23 cellular contexts compared by ENCODE assay signal in genomic region chr7:27939893-27940292, GRCh38.
DNase-seq lines count a peak whose midpoint lies in the region; ATAC-seq and TF ChIP-seq lines count a peak whose summit lies in the region.
"Had no signal": no experiment of that assay in that cellular context is flagged by ENCODE, and none has a peak within 500 bp of the region (broad histone marks: within the 10 kb centered on the region; RNA-seq: fewer than 3 reads in every experiment).

No MANE protein-coding gene starts in this region.

- H3K36me3 Mint-ChIP-seq in GM23338 (ENCODE audit: low read depth) (no peaks in the 10 kb centered on the region), neural progenitor cell (no peaks in the 10 kb centered on the region)
- H3K36me3 Mint-ChIP-seq in CD4-positive, alpha-beta T cell (ENCODE audit: low read depth), result no peaks in the 10 kb centered on the region
- H3K36me3 Mint-ChIP-seq in activated T-cell treated with anti-CD3 and anti-CD28 coated beads, Interleukin-2, amount 50 U/mL, for 4 hours (ENCODE audit: insufficient read depth), result peaks cover 11% of the 10 kb centered on the region

- H3F3A ChIP-seq in GM23338 (replicated peaks; ENCODE audit: low read depth), result no peaks in the 10 kb centered on the region
- no peaks in the 10 kb centered on the region for H3F3A ChIP-seq in neural progenitor cell (ENCODE audit: low read depth)

- TF ChIP-seq CTCF in C4-2B (conservative IDR thresholded peaks at IDR 0.05), result no peak
- TF ChIP-seq CTCF in GM23338 (conservative IDR thresholded peaks at IDR 0.05; ENCODE audit: low read depth in 2 of 2), result no peak
- no peak for TF ChIP-seq CTCF in neural progenitor cell (IDR thresholded peaks at IDR 0.05)
- no peak for TF ChIP-seq CTCF in CD4-positive, alpha-beta T cell (IDR thresholded peaks at IDR 0.05)

- no peak overlapping the region for H3K4me3 Mint-ChIP-seq in GM23338
- no peak overlapping the region for H3K4me3 Mint-ChIP-seq in neural progenitor cell
- H3K4me3 Mint-ChIP-seq in CD4-positive, alpha-beta T cell, result no peak overlapping the region
- no peak overlapping the region for H3K4me3 Mint-ChIP-seq in activated T-cell treated with anti-CD3 and anti-CD28 coated beads, Interleukin-2, amount 50 U/mL, for 4 hours

- no peak overlapping the region for H2AFZ ChIP-seq in GM23338
- H2AFZ ChIP-seq in neural progenitor cell (replicated peaks), result peak overlapping the region; percentile 48

- H3K36me3 ChIP-seq in GM23338 (ENCODE audit: insufficient read depth) (no peaks in the 10 kb centered on the region), neural progenitor cell (no peaks in the 10 kb centered on the region)
- H3K36me3 ChIP-seq: BE2C, Peyer's patch, SJSA1 had no signal

- H3K4me1 Mint-ChIP-seq in GM23338, result peaks cover 7% of the 10 kb centered on the region
- peaks cover 8% of the 10 kb centered on the region for H3K4me1 Mint-ChIP-seq in neural progenitor cell
- H3K4me1 Mint-ChIP-seq in CD4-positive, alpha-beta T cell (ENCODE audit: low read depth), result no peaks in the 10 kb centered on the region
- no peaks in the 10 kb centered on the region for H3K4me1 Mint-ChIP-seq in activated T-cell treated with anti-CD3 and anti-CD28 coated beads, Interleukin-2, amount 50 U/mL, for 4 hours (ENCODE audit: low read depth)

- intact Hi-C loops in CD4-positive, alpha-beta T cell (cut with DNase I, micrococcal nuclease), result no loop called here

- H3K9me3 Mint-ChIP-seq in GM23338 (no peaks in the 10 kb centered on the region), neural progenitor cell (no peaks in the 10 kb centered on the region)
- H3K9me3 Mint-ChIP-seq in CD4-positive, alpha-beta T cell, result no peaks in the 10 kb centered on the region
- H3K9me3 Mint-ChIP-seq in activated T-cell treated with anti-CD3 and anti-CD28 coated beads, Interleukin-2, amount 50 U/mL, for 4 hours, result no peaks in the 10 kb centered on the region

- H3K4me2 ChIP-seq in GM23338, result no peak overlapping the region
- no peak overlapping the region for H3K4me2 ChIP-seq in neural progenitor cell
- H3K4me2 ChIP-seq: KMS-11 had no signal

- H3K27me3 Mint-ChIP-seq in GM23338 (ENCODE audit: insufficient read depth, low read depth, poor library complexity) (peaks cover 2% of the 10 kb centered on the region), neural progenitor cell (ENCODE audit: insufficient read depth, low read depth) (no peaks in the 10 kb centered on the region)
- no peaks in the 10 kb centered on the region for H3K27me3 Mint-ChIP-seq in CD4-positive, alpha-beta T cell
- H3K27me3 Mint-ChIP-seq in activated T-cell treated with anti-CD3 and anti-CD28 coated beads, Interleukin-2, amount 50 U/mL, for 4 hours (ENCODE audit: low read depth), result no peaks in the 10 kb centered on the region
- H3K27me3 Mint-ChIP-seq: CD4-positive, CD25-positive, alpha-beta regulatory T cell had no signal

- H3K4me3 ChIP-seq in GM23338 (no peak overlapping the region), neural progenitor cell (no peak overlapping the region)
- H3K4me3 ChIP-seq: GM12878, Peyer's patch, SJSA1 had no signal

- peak; percentile 28; the same call in 1 of the 3 replicates for ATAC-seq in GM23338
- ATAC-seq in CD4-positive, alpha-beta T cell (ENCODE audit: poor library complexity), result no peak
- ATAC-seq in activated T-cell treated with anti-CD3 and anti-CD28 coated beads, Interleukin-2, amount 50 U/mL, for 4 hours, result no peak
- ATAC-seq: GM12878, HCT116 had no signal

- no peaks in the 10 kb centered on the region for H3K9me2 ChIP-seq in GM23338 (ENCODE audit: insufficient read depth)

- POLR2A ChIA-PET in CD4-positive, alpha-beta T cell (lab: Charles Lee), result no interaction called here

- H3K27me3 ChIP-seq in GM23338 (ENCODE audit: insufficient read depth) (no peaks in the 10 kb centered on the region), neural progenitor cell (no peaks in the 10 kb centered on the region)
- H3K27me3 ChIP-seq in CD4-positive, alpha-beta T cell (ENCODE audit: control insufficient read depth, insufficient read depth, low read length), result no peaks in the 10 kb centered on the region
- H3K27me3 ChIP-seq: BE2C, Peyer's patch, SJSA1 had no signal

- H3K79me2 ChIP-seq in GM23338 (replicated peaks; ENCODE audit: insufficient read depth), result 0 out of 2 replicates have a peak, but pooled peaks cover under 1% of the 10 kb centered on the region
- no peaks in the 10 kb centered on the region for H3K79me2 ChIP-seq in neural progenitor cell (ENCODE audit: low read depth)

- no peaks in the 10 kb centered on the region for H3K9me3 ChIP-seq in neural progenitor cell (ENCODE audit: low read depth)
- no peaks in the 10 kb centered on the region for H3K9me3 ChIP-seq in CD4-positive, alpha-beta T cell (ENCODE audit: control insufficient read depth, low read length)
- H3K9me3 ChIP-seq: BE2C, Peyer's patch, SJSA1 had no signal

- H3K27ac Mint-ChIP-seq in GM23338, result 0 out of 2 replicates have a peak overlapping the region, but pooled peaks have one; percentile 6
- peak overlapping the region; percentile 52 for H3K27ac Mint-ChIP-seq in neural progenitor cell
- H3K27ac Mint-ChIP-seq in CD4-positive, alpha-beta T cell, result no peak overlapping the region

- DNase-seq in GM23338 (ENCODE audit: low spot score), result no peak
- peak; percentile 79 for DNase-seq in cerebellar cortex (ENCODE audit: low spot score)
- no peak for DNase-seq in neural progenitor cell (ENCODE audit: low spot score)
- DNase-seq in NAMALWA (ENCODE audit: low spot score), result no peak
- DNase-seq in CD4-positive, alpha-beta T cell, result no peak
- no peak for DNase-seq in activated T-cell treated with anti-CD3 and anti-CD28 coated beads, Interleukin-2, amount 50 U/mL, for 4 hours
- DNase-seq: CD4-positive, CD25-positive, alpha-beta regulatory T cell; COR-L47; DMS79 treated with DMSO at 0.1 percent for 48 hours; GOT3; IMR-90; NCI-H1105 treated with DMSO at 0.1 percent for 48 hours; NCI-H2029 treated with DMSO at 0.1 percent for 48 hours; NCI-H226; NCI-H524; NCI-H82; Peyer's patch had no signal

- CTCF ChIA-PET in CD4-positive, alpha-beta T cell (lab: Charles Lee), result no interaction called here

- H3K4me1 ChIP-seq in GM23338 (ENCODE audit: insufficient read depth), result no peaks in the 10 kb centered on the region
- H3K4me1 ChIP-seq in neural progenitor cell, result peaks cover 4% of the 10 kb centered on the region
- H3K4me1 ChIP-seq: BE2C had no signal

- H3K27ac ChIP-seq in C4-2B (peak overlapping the region; percentile 65), GM23338 (ENCODE audit: low read depth) (no peak overlapping the region), neural progenitor cell (no peak overlapping the region)
- H3K27ac ChIP-seq in CD4-positive, alpha-beta T cell (ENCODE audit: low read depth, low read length), result no peak overlapping the region
- H3K27ac ChIP-seq: KMS-11, Peyer's patch, SJSA1 had no signal

- H4K20me1 ChIP-seq in GM23338 (replicated peaks; ENCODE audit: insufficient read depth) (no peaks in the 10 kb centered on the region), neural progenitor cell (ENCODE audit: low read depth) (no peaks in the 10 kb centered on the region)

- H3K9ac ChIP-seq in neural progenitor cell, result no peak overlapping the region
- H3K9ac ChIP-seq: KMS-11 had no signal

TF ChIP-seq in GM23338, 12 proteins besides CTCF, POLR2A, EP300 and RAD21:
- no peak for TF ChIP-seq EZH2 (IDR thresholded peaks at IDR 0.05; ENCODE audit: low read depth, unreplicated experiment)
- no peak for TF ChIP-seq REST (IDR thresholded peaks at IDR 0.05; ENCODE audit: unreplicated experiment)
- no peak for TF ChIP-seq STAT1 (IDR thresholded peaks at IDR 0.05; ENCODE audit: unreplicated experiment)
- TF ChIP-seq, protein P1, sequence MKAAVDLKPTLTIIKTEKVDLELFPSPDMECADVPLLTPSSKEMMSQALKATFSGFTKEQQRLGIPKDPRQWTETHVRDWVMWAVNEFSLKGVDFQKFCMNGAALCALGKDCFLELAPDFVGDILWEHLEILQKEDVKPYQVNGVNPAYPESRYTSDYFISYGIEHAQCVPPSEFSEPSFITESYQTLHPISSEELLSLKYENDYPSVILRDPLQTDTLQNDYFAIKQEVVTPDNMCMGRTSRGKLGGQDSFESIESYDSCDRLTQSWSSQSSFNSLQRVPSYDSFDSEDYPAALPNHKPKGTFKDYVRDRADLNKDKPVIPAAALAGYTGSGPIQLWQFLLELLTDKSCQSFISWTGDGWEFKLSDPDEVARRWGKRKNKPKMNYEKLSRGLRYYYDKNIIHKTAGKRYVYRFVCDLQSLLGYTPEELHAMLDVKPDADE (IDR thresholded peaks at IDR 0.05), result no peak
